ENCODE assay signal across 8 cellular contexts in the genomic region with DNA sequence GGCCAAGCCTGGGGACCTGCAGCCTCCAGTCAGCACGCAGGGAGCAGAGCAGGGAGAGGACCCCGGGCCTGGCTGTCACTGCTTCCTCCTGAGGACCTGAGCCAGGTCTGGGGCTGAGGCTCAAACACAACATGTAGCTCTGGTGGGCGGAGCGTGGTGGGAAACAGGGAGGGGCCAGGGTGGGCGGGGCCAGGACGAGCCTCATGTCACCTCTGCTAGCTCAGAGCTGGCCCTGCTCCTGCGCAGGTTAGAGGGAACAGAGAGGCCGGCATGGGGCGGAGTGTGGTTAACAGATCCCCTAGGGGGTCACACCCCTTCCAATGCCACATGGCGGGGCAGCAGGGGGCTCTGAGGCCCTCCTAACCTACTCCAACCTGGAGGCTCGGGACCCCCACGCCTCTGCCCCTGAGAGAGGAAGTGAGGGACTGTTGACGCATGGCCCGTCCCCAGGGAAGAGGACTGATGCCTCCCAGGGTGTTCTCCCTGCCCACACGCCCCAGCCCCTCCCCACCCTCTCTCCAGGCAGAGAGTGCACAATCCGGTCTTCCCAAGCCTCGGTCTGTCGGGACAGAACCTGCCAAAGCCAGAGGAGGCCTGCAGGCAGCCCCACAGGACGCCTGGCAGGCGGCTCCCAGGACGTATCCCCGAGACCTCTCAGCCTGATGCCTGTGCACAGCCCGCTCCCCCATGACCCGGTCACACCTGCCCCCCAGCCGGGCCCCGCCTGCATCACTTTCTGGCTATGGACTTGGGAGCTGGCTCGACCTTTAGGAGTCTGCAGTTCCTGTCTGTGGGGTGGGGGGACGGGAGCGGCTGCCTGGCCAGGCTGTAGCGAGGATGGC. TPM values are rescaled to one million over a fixed set of nuclear protein-coding genes. Genes with fewer than 3 reads are reported as not detected.
DNase-seq lines count a peak whose midpoint lies in the region; ATAC-seq and TF ChIP-seq lines count a peak whose summit lies in the region.

No MANE protein-coding gene starts in this region.

- TF ChIP-seq POLR2A in heart left ventricle (IDR thresholded peaks at IDR 0.05) = no peak

- no peaks in the 10 kb centered on the region for H3K27me3 ChIP-seq in cardiac muscle cell
- H3K27me3 ChIP-seq in heart left ventricle = no peaks in the 10 kb centered on the region
- no peaks in the 10 kb centered on the region for H3K27me3 ChIP-seq in effector memory CD4-positive, alpha-beta T cell (replicated peaks; ENCODE audit: control insufficient read depth, insufficient read depth, low read length, poor library complexity, severe bottlenecking)

- DNase-seq in cardiac muscle cell (ENCODE audit: low read depth in 1 of 2, low spot score in 1 of 2) (peak in 1 of 2 donors; percentile 84), heart left ventricle (no peak), OCI-M1 (lab: John Stamatoyannopoulos, UW) (peak; percentile 84), renal cortical epithelial cell (ENCODE audit: low read depth) (peak; percentile 30), RPMI8226 (no peak), NCI-H748 treated with DMSO at 0.1 percent for 48 hours (lab: John Stamatoyannopoulos, UW) (no peak)
- DNase-seq in effector memory CD4-positive, alpha-beta T cell = no peak

- peaks cover 77% of the 10 kb centered on the region for H3K4me1 ChIP-seq in cardiac muscle cell (ENCODE audit: low read depth)
- peaks cover 3 to 79% (median 67%) of the 10 kb centered on the region in 12 donors for H3K4me1 ChIP-seq in heart left ventricle
- H3K4me1 ChIP-seq in effector memory CD4-positive, alpha-beta T cell (ENCODE audit: control insufficient read depth, insufficient read depth, low read length, poor library complexity, severe bottlenecking) = peaks cover 61% of the 10 kb centered on the region

- TF ChIP-seq CTCF in cardiac muscle cell (IDR thresholded peaks at IDR 0.05; ENCODE audit: low read depth, low read length) = no peak
- TF ChIP-seq CTCF in heart left ventricle (IDR thresholded peaks at IDR 0.05) = no peak

- H3K4me3 ChIP-seq in cardiac muscle cell (no peak overlapping the region), heart left ventricle (peak overlapping the region in 2 of 12 donors; percentile 9 to 15)
- no peak overlapping the region for H3K4me3 ChIP-seq in effector memory CD4-positive, alpha-beta T cell (ENCODE audit: insufficient read depth, low read depth, low read length, poor library complexity, severe bottlenecking)

- ATAC-seq in heart left ventricle (no peak), GM21619 (IDR thresholded peaks at IDR 0.05; ENCODE audit: unreplicated experiment) (no peak)

- H3K36me3 ChIP-seq in cardiac muscle cell = no peaks in the 10 kb centered on the region
- H3K36me3 ChIP-seq in heart left ventricle = no peaks in the 10 kb centered on the region
- H3K36me3 ChIP-seq in effector memory CD4-positive, alpha-beta T cell (ENCODE audit: control insufficient read depth, insufficient read depth, low read length) = peaks cover 2% of the 10 kb centered on the region

- H3K9me3 ChIP-seq in cardiac muscle cell (ENCODE audit: low read depth) (no peaks in the 10 kb centered on the region), heart left ventricle (no peaks in the 10 kb centered on the region)
- H3K9me3 ChIP-seq in effector memory CD4-positive, alpha-beta T cell (ENCODE audit: control insufficient read depth, low read length) = no peaks in the 10 kb centered on the region

- intact Hi-C loops in heart left ventricle (cut with DNase I) = no loop called here

- 68 to 76% (median 73%) methylated on average over 19 to 30 of the region's 30 CpGs for WGBS in heart left ventricle, 4 donors

- peak overlapping the region; percentile 85 for H3K27ac ChIP-seq in cardiac muscle cell
- H3K27ac ChIP-seq in heart left ventricle = peak overlapping the region in 4 of 12 donors; percentile 9 to 89 (median 38)
- H3K27ac ChIP-seq in effector memory CD4-positive, alpha-beta T cell (ENCODE audit: insufficient read depth, low read length, poor library complexity, severe bottlenecking) = peak overlapping the region; percentile 4

RNA-seq across cellular contexts. Expression of gene PIEZO1, which starts 15.2 kb away (rescaled TPM):
- total RNA-seq in cardiac muscle cell = 54.5 and 121 TPM in 2 replicates
- 32.7 and 49.2 TPM in 2 replicates for polyA plus RNA-seq in cardiac muscle cell
- 10 to 100 TPM; 14.2 to 59.7 (median 19.7) TPM for total RNA-seq in heart left ventricle
- 10 to 100 TPM; 31.2 to 45.0 TPM for polyA plus RNA-seq in heart left ventricle
- 147 and 282 TPM in 2 replicates for total RNA-seq in renal cortical epithelial cell

RNA-seq across cellular contexts. Expression of gene CDT1, which starts 33.8 kb away (rescaled TPM):
- total RNA-seq in cardiac muscle cell (24.5 and 29.6 TPM in 2 replicates), heart left ventricle (1 to 10 TPM in 4 of 9 donors, under 1 TPM in 5; 0.23 to 6.1 (median 0.70) TPM), renal cortical epithelial cell (1.1 and 7.6 TPM in 2 replicates)
- polyA plus RNA-seq in cardiac muscle cell (15.9 and 17.9 TPM in 2 replicates), heart left ventricle (under 1 TPM; 0.19 to 0.40 TPM)

RNA-seq across cellular contexts. Expression of gene APRT, which starts 41.9 kb away (rescaled TPM):
- total RNA-seq in cardiac muscle cell (123 and 140 TPM in 2 replicates), heart left ventricle (10 to 100 TPM; 26.6 to 75.8 (median 44.2) TPM), renal cortical epithelial cell (55.4 and 98.3 TPM in 2 replicates)
- polyA plus RNA-seq in cardiac muscle cell (169 and 193 TPM in 2 replicates), heart left ventricle (100 to 1,000 TPM in 1 of 2 donors, 10 to 100 TPM in 1; 62.6 to 129 TPM)

Comparison
In these comparisons a context has a peak if more than half of its experiments do, and no peak if none do; other contexts are left out.
1. DNase-seq: peak in OCI-M1 (single experiment) and renal cortical epithelial cell (single experiment); none in heart left ventricle (0 of 5), effector memory CD4-positive, alpha-beta T cell (0 of 3), RPMI8226 (single experiment) and NCI-H748 treated with DMSO at 0.1 percent for 48 hours (single experiment).